15 cellular contexts compared by ENCODE assay signal in genomic region chr17:66310528-66311148, GRCh38. TPM values are rescaled to one million over a fixed set of nuclear protein-coding genes. Genes with fewer than 3 reads are reported as not detected.
DNase-seq lines count a peak whose midpoint lies in the region; ATAC-seq and FAIRE-seq lines count a peak whose summit lies in the region.
"Had no signal": no experiment of that assay in that cellular context is flagged by ENCODE, and none has a peak within 500 bp of the region (broad histone marks: within the 10 kb centered on the region; RNA-seq: fewer than 3 reads in every experiment).

No MANE protein-coding gene starts in this region.

- no peak overlapping the region for H2AK5ac ChIP-seq in trophoblast cell (ENCODE audit: low read length)

- H2AFZ ChIP-seq in trophoblast cell (ENCODE audit: insufficient read depth, low read length, poor library complexity), result no peak overlapping the region

- peak overlapping the region; percentile 34 for H3K4me3 ChIP-seq in trophoblast cell (ENCODE audit: low read depth, low read length)
- H3K4me3 ChIP-seq: breast epithelium had no signal

- H2BK12ac ChIP-seq in trophoblast cell (ENCODE audit: low read length), result no peak overlapping the region

- WGBS in trophoblast cell (ENCODE audit: extremely low coverage, insufficient coverage, insufficient read length), result no CpG with 5 or more reads among the region's 7 CpGs

- no peaks in the 10 kb centered on the region for H3K79me1 ChIP-seq in trophoblast cell (ENCODE audit: low read length)

- peak; percentile 29 for DNase-seq in NCI-H82 (lab: John Stamatoyannopoulos, UW)
- DNase-seq in NCI-H82 treated with DMSO at 0.1 percent for 48 hours (lab: John Stamatoyannopoulos, UW; ENCODE audit: unreplicated experiment), result no peak
- no peak for DNase-seq in HTR-8/SVneo (ENCODE audit: insufficient read length, low spot score)
- peak; percentile 42 for DNase-seq in activated naive CD8-positive, alpha-beta T cell treated with anti-CD3 and anti-CD28 coated beads, Interleukin-2, amount 50 U/mL, for 24 hours
- no peak for DNase-seq in trophoblast cell
- DNase-seq in anterior cingulate cortex (lab: John Stamatoyannopoulos, UW), result no peak
- DNase-seq: NCI-H1048; NCI-H526; stimulated activated naive CD4-positive, alpha-beta T cell had no signal

- no peaks in the 10 kb centered on the region for H3K27me3 Mint-ChIP-seq in activated naive CD8-positive, alpha-beta T cell treated with anti-CD3 and anti-CD28 coated beads, Interleukin-2, amount 50 U/mL, for 24 hours

- no peaks in the 10 kb centered on the region for H3K9me3 ChIP-seq in trophoblast cell (ENCODE audit: insufficient read depth, low read depth, low read length)
- H3K9me3 ChIP-seq: breast epithelium had no signal

- peak overlapping the region; percentile 56 for H3K4me3 Mint-ChIP-seq in activated naive CD8-positive, alpha-beta T cell treated with anti-CD3 and anti-CD28 coated beads, Interleukin-2, amount 50 U/mL, for 24 hours
- H3K4me3 Mint-ChIP-seq: natural killer cell treated with Interleukin-12 subunit alpha and Interleukin-12 subunit beta and Interleukin-15 and Interleukin-18, amount 100 ng/mL, for 72 hours had no signal

- no peak overlapping the region for H2BK120ac ChIP-seq in trophoblast cell (ENCODE audit: insufficient read depth, low read length, poor library complexity)

- no peak overlapping the region for H3K9ac ChIP-seq in trophoblast cell (ENCODE audit: low read length)

- H3K27ac Mint-ChIP-seq in activated naive CD8-positive, alpha-beta T cell treated with anti-CD3 and anti-CD28 coated beads, Interleukin-2, amount 50 U/mL, for 24 hours, result peak overlapping the region; percentile 95

- no peaks in the 10 kb centered on the region for H3K36me3 ChIP-seq in trophoblast cell (ENCODE audit: control insufficient read depth in 1 of 2, insufficient read depth in 2 of 2, low read length in 2 of 2)
- H3K36me3 ChIP-seq: breast epithelium had no signal

- H3K4me2 ChIP-seq in trophoblast cell (ENCODE audit: low read length), result no peak overlapping the region

- peaks cover 97% of the 10 kb centered on the region for H3K4me1 Mint-ChIP-seq in activated naive CD8-positive, alpha-beta T cell treated with anti-CD3 and anti-CD28 coated beads, Interleukin-2, amount 50 U/mL, for 24 hours

- H3K14ac ChIP-seq in trophoblast cell (ENCODE audit: low read length), result no peak overlapping the region

- H3K4ac ChIP-seq in trophoblast cell (ENCODE audit: low read depth, low read length), result no peak overlapping the region

- peak; percentile 57 for FAIRE-seq in HTR-8/SVneo (lab: Jason Lieb, UNC)
- FAIRE-seq: GM18507 had no signal

- H4K12ac ChIP-seq in trophoblast cell (ENCODE audit: low read depth, low read length), result no peak overlapping the region

- H3K9me3 Mint-ChIP-seq in activated naive CD8-positive, alpha-beta T cell treated with anti-CD3 and anti-CD28 coated beads, Interleukin-2, amount 50 U/mL, for 24 hours, result peaks cover under 1% of the 10 kb centered on the region
- H3K9me3 Mint-ChIP-seq: natural killer cell treated with Interleukin-12 subunit alpha and Interleukin-12 subunit beta and Interleukin-15 and Interleukin-18, amount 100 ng/mL, for 72 hours had no signal

- no peak overlapping the region for H3K18ac ChIP-seq in trophoblast cell (ENCODE audit: low read length)

- no peak overlapping the region for H4K91ac ChIP-seq in trophoblast cell (ENCODE audit: low read depth, low read length)

- H4K8ac ChIP-seq in trophoblast cell (ENCODE audit: low read depth, low read length), result no peak overlapping the region

- H3K27me3 ChIP-seq in trophoblast cell (ENCODE audit: insufficient read depth, low read length), result no peaks in the 10 kb centered on the region
- H3K27me3 ChIP-seq: breast epithelium had no signal

- peaks cover 89% of the 10 kb centered on the region for H3K36me3 Mint-ChIP-seq in activated naive CD8-positive, alpha-beta T cell treated with anti-CD3 and anti-CD28 coated beads, Interleukin-2, amount 50 U/mL, for 24 hours (ENCODE audit: low read depth)

- no peak overlapping the region for H3K23ac ChIP-seq in trophoblast cell (ENCODE audit: low read length)

- H2BK5ac ChIP-seq in trophoblast cell (ENCODE audit: low read depth, low read length, poor library complexity), result no peak overlapping the region

- peak; percentile 47 for ATAC-seq in activated naive CD8-positive, alpha-beta T cell treated with anti-CD3 and anti-CD28 coated beads, Interleukin-2, amount 50 U/mL, for 24 hours
- ATAC-seq in HG02981 (IDR thresholded peaks at IDR 0.05; ENCODE audit: unreplicated experiment) (no peak), HG03354 (IDR thresholded peaks at IDR 0.05; ENCODE audit: poor library complexity, severe bottlenecking, unreplicated experiment) (no peak)
- ATAC-seq: natural killer cell treated with Interleukin-12 subunit alpha and Interleukin-12 subunit beta and Interleukin-15 and Interleukin-18, amount 100 ng/mL, for 72 hours had no signal

- H3K27ac ChIP-seq in trophoblast cell (ENCODE audit: low read depth, low read length), result no peak overlapping the region
- H3K27ac ChIP-seq: breast epithelium, HL-60 had no signal

- H3K4me1 ChIP-seq in trophoblast cell (ENCODE audit: control insufficient read depth in 1 of 2, insufficient read depth in 2 of 2, low read length in 2 of 2), result no peaks in the 10 kb centered on the region
- H3K4me1 ChIP-seq: breast epithelium had no signal

- no peaks in the 10 kb centered on the region for H3K79me2 ChIP-seq in trophoblast cell (ENCODE audit: control insufficient read depth, insufficient read depth, low read length, poor library complexity)

RNA-seq across cellular contexts. Expression of gene PRKCA, which starts 8.2 kb away (rescaled TPM):
- 1.2 and 1.3 TPM in 2 replicates for polyA plus RNA-seq in trophoblast cell (2013)

Comparison
In these comparisons a context has a peak if more than half of its experiments do, and no peak if none do; other contexts are left out.
1. DNase-seq: peak in NCI-H82 (single experiment) and activated naive CD8-positive, alpha-beta T cell treated with anti-CD3 and anti-CD28 coated beads, Interleukin-2, amount 50 U/mL, for 24 hours (single experiment); none in NCI-H82 treated with DMSO at 0.1 percent for 48 hours (single experiment), HTR-8/SVneo (single experiment), trophoblast cell (0 of 2) and anterior cingulate cortex (0 of 58).